Comparison of ENCODE assay signal across 8 cellular contexts in genomic region chr2:237967463-237967871, GRCh38. TPM values are rescaled to one million over a fixed set of nuclear protein-coding genes. Genes with fewer than 3 reads are reported as not detected.
DNase-seq lines count a peak whose midpoint lies in the region; ATAC-seq lines count a peak whose summit lies in the region.

No MANE protein-coding gene starts in this region.

- H3K4me1 ChIP-seq in GM23248 (ENCODE audit: insufficient read depth) = peaks cover 19% of the 10 kb centered on the region
- H3K4me1 ChIP-seq in naive thymus-derived CD4-positive, alpha-beta T cell (ENCODE audit: control insufficient read depth in 2 of 2, insufficient read depth in 2 of 2, low read length in 2 of 2) = peaks cover 13 to 35% of the 10 kb centered on the region in 2 donors

- H3K79me2 ChIP-seq in GM23248 (ENCODE audit: insufficient read depth) = peaks cover 49% of the 10 kb centered on the region

- intact Hi-C loops in naive thymus-derived CD4-positive, alpha-beta T cell (cut with micrococcal nuclease) = loop anchor here (1.0 to 10.0 kb wide), 9 partner anchors 25 to 459 kb away; partner anchors contain the start of genes ASB1 (in 1 of the 2), ILKAP (in 1 of the 2) and PER2 (in 1 of the 2)

- peak; percentile 17 for ATAC-seq in esophagus mucosa
- ATAC-seq in naive thymus-derived CD4-positive, alpha-beta T cell = no peak

- peak overlapping the region; percentile 70 for H2AFZ ChIP-seq in GM23248

- H3K27me3 Mint-ChIP-seq in naive thymus-derived CD4-positive, alpha-beta T cell = peaks cover 0 to 3% (median 0%) of the 10 kb centered on the region in 5 donors

- H4K20me1 ChIP-seq in GM23248 (ENCODE audit: insufficient read depth) = peaks cover 15% of the 10 kb centered on the region; the same call in 1 of the 2 replicates

- WGBS in GM23248 (ENCODE audit: low coverage in 1 of 2, low lambda C conversion rate in 2 of 2, missing lambda C conversion rate in 2 of 2), 2 experiments = 0% methylated on average over 22 to 23 of the region's 30 CpGs

- H3K27ac ChIP-seq in GM23248 = peak overlapping the region; percentile 33
- peak overlapping the region; percentile 64 for H3K27ac ChIP-seq in naive thymus-derived CD4-positive, alpha-beta T cell (ENCODE audit: low read depth, low read length)

- H3K27ac Mint-ChIP-seq in naive thymus-derived CD4-positive, alpha-beta T cell = peak overlapping the region; percentile 66 to 95 (median 88)

- H3K4me2 ChIP-seq in GM23248 (ENCODE audit: unreplicated experiment) = peak overlapping the region; percentile 94

- no peaks in the 10 kb centered on the region for H3K27me3 ChIP-seq in GM23248 (replicated peaks; ENCODE audit: insufficient read depth)
- H3K27me3 ChIP-seq in naive thymus-derived CD4-positive, alpha-beta T cell (ENCODE audit: control insufficient read depth in 2 of 2, insufficient read depth in 2 of 2, low read length in 2 of 2) = no peaks in the 10 kb centered on the region

- H3K36me3 ChIP-seq in GM23248 (ENCODE audit: low read depth) = no peaks in the 10 kb centered on the region
- no peaks in the 10 kb centered on the region for H3K36me3 ChIP-seq in naive thymus-derived CD4-positive, alpha-beta T cell (ENCODE audit: control insufficient read depth in 2 of 3, insufficient read depth in 3 of 3, low read length in 3 of 3)

- POLR2A ChIA-PET in naive thymus-derived CD4-positive, alpha-beta T cell (lab: Charles Lee) = interaction anchor here (0.5 to 2.9 kb wide), 6 partner anchors 11 to 1605 kb away, joined by 3 to 17 read pairs (median 7); no protein-coding TSS in a partner anchor

- peak; percentile 31 for DNase-seq in ACHN
- peak; percentile 58 for DNase-seq in GM23248
- DNase-seq in activated CD4-positive, alpha-beta T cell treated with anti-CD3 and anti-CD28 coated beads for 4 hours = peak; percentile 11 to 19
- DNase-seq in naive thymus-derived CD4-positive, alpha-beta T cell = peak in 5 of 9 donors; percentile 11 to 44 (median 19)
- DNase-seq in cortex of kidney (lab: John Stamatoyannopoulos, UW) = no peak
- DNase-seq in DMS79 treated with DMSO at 0.1 percent for 48 hours (lab: John Stamatoyannopoulos, UW) = no peak
- DNase-seq in NCI-H82 treated with DMSO at 0.1 percent for 48 hours (lab: John Stamatoyannopoulos, UW; ENCODE audit: unreplicated experiment) = no peak

- peak overlapping the region; percentile 82 to 93 (median 89) for H3K4me3 Mint-ChIP-seq in naive thymus-derived CD4-positive, alpha-beta T cell

- H3K9me2 ChIP-seq in GM23248 (ENCODE audit: insufficient read depth) = no peaks in the 10 kb centered on the region

- CTCF ChIA-PET in naive thymus-derived CD4-positive, alpha-beta T cell (lab: Charles Lee) = interaction anchor here (0.5 to 1.2 kb wide), 2 partner anchors 110 to 322 kb away, joined by 3 read pairs; no protein-coding TSS in a partner anchor

- H3K9ac ChIP-seq in GM23248 = peak overlapping the region; percentile 85

- peaks cover 3% of the 10 kb centered on the region for H3K9me3 ChIP-seq in GM23248 (ENCODE audit: low read depth)
- peaks cover 0 to 8% (median under 1%) of the 10 kb centered on the region in 3 experiments for H3K9me3 ChIP-seq in naive thymus-derived CD4-positive, alpha-beta T cell (ENCODE audit: control insufficient read depth in 2 of 3, low read length in 3 of 3)

- peak overlapping the region; percentile 96 for H3K4me3 ChIP-seq in GM23248
- H3K4me3 ChIP-seq in naive thymus-derived CD4-positive, alpha-beta T cell (ENCODE audit: low read length) = peak overlapping the region; percentile 70

- peaks cover 22% of the 10 kb centered on the region for H3F3A ChIP-seq in GM23248 (ENCODE audit: insufficient read depth)

- in situ Hi-C loops in ACHN (cut with HindIII; ENCODE audit: low pct_ligation_motif_present, low pct_unique_long_range_greater_than_20kb, low sequenced_read_pairs) (no loop called here), GM23248 (cut with MboI) (no loop called here)

- H3K9me3 Mint-ChIP-seq in naive thymus-derived CD4-positive, alpha-beta T cell = peaks cover 0 to 14% (median 10%) of the 10 kb centered on the region in 11 donors

- peaks cover 29 to 51% (median 48%) of the 10 kb centered on the region in 7 donors for H3K4me1 Mint-ChIP-seq in naive thymus-derived CD4-positive, alpha-beta T cell

- H3K36me3 Mint-ChIP-seq in naive thymus-derived CD4-positive, alpha-beta T cell = peaks cover 0 to 32% (median 6%) of the 10 kb centered on the region in 5 donors

RNA-seq across cellular contexts. Expression of gene UBE2F, which starts 0.7 kb away (rescaled TPM):
- total RNA-seq in GM23248 (2014; rRNA removed; shearing (Covaris generic)) = 61.5 and 88.7 TPM in 2 replicates
- polyA plus RNA-seq in GM23248 (2016; fragmentation: Nextera tagmentation; extraction: Ambion mirVana) = 121 and 129 TPM in 2 replicates
- 58.2 TPM for total RNA-seq in esophagus mucosa
- 10 to 100 TPM; 42.5 to 80.9 (median 48.3) TPM for total RNA-seq in naive thymus-derived CD4-positive, alpha-beta T cell
- polyA plus RNA-seq in naive thymus-derived CD4-positive, alpha-beta T cell = 100 to 1,000 TPM in 1 of 2 donors, 10 to 100 TPM in 1; 95.6 to 114 TPM

Comparison
In these comparisons a context has a peak if more than half of its experiments do, and no peak if none do; other contexts are left out.
1. DNase-seq: peak in ACHN (single experiment), GM23248 (single experiment), activated CD4-positive, alpha-beta T cell treated with anti-CD3 and anti-CD28 coated beads for 4 hours (2 of 2) and naive thymus-derived CD4-positive, alpha-beta T cell (5 of 9); none in cortex of kidney (single experiment), DMS79 treated with DMSO at 0.1 percent for 48 hours (single experiment) and NCI-H82 treated with DMSO at 0.1 percent for 48 hours (single experiment).